13 cellular contexts compared by ENCODE assay signal in genomic region chr17:38571833-38572274, GRCh38. TPM values are rescaled to one million over a fixed set of nuclear protein-coding genes. Genes with fewer than 3 reads are reported as not detected.
A peak's percentile ranks its signal among the peaks of the same experiment; 100 is the strongest.
DNase-seq lines count a peak whose midpoint lies in the region; TF ChIP-seq lines count a peak whose summit lies in the region.
"Had no signal": no experiment of that assay in that cellular context is flagged by ENCODE, and none has a peak within 500 bp of the region (broad histone marks: within the 10 kb centered on the region; RNA-seq: fewer than 3 reads in every experiment).

No MANE protein-coding gene starts in this region.

- peak overlapping the region; percentile 57 for H3K4me3 ChIP-seq in cardiac muscle cell
- peak overlapping the region; percentile 38 for H3K4me3 ChIP-seq in NT2/D1 (ENCODE audit: insufficient read length, low read depth)
- H3K4me3 ChIP-seq in iPS-18c (ENCODE audit: insufficient read depth, low read depth, low read length) = peak overlapping the region; percentile 24; the same call in 1 of the 2 replicates
- H3K4me3 ChIP-seq in Karpas-422 (ENCODE audit: low read length) = no peak overlapping the region
- H3K4me3 ChIP-seq in coronary artery = no peak overlapping the region

- H4K20me1 ChIP-seq in Karpas-422 (ENCODE audit: insufficient read depth, low read depth, low read length) = no peaks in the 10 kb centered on the region

- H3K27ac ChIP-seq in cardiac muscle cell (no peak overlapping the region), Karpas-422 (ENCODE audit: low read length) (no peak overlapping the region), coronary artery (no peak overlapping the region)
- H3K27ac ChIP-seq: ovary, thoracic aorta had no signal

- H3K4me2 ChIP-seq in Karpas-422 (ENCODE audit: low read depth, low read length, poor library complexity, severe bottlenecking) = no peak overlapping the region

- no peak overlapping the region for H2AFZ ChIP-seq in Karpas-422 (ENCODE audit: low read length)

- no peaks in the 10 kb centered on the region for H3K9me3 ChIP-seq in cardiac muscle cell (ENCODE audit: low read depth)
- H3K9me3 ChIP-seq in NT2/D1 (ENCODE audit: insufficient read depth, low read length) = no peaks in the 10 kb centered on the region
- no peaks in the 10 kb centered on the region for H3K9me3 ChIP-seq in iPS-18c (ENCODE audit: control insufficient read depth, insufficient read depth, low read length)
- H3K9me3 ChIP-seq in Karpas-422 (ENCODE audit: low read length) = no peaks in the 10 kb centered on the region
- H3K9me3 ChIP-seq: ovary, thoracic aorta had no signal

- H3K79me2 ChIP-seq in Karpas-422 (ENCODE audit: low read length) = no peaks in the 10 kb centered on the region

- H3K4me1 ChIP-seq in cardiac muscle cell (ENCODE audit: low read depth) = peaks cover 9% of the 10 kb centered on the region
- H3K4me1 ChIP-seq in NT2/D1 (ENCODE audit: insufficient read depth, insufficient read length) = peaks cover 33% of the 10 kb centered on the region
- peaks cover 5% of the 10 kb centered on the region for H3K4me1 ChIP-seq in Karpas-422 (ENCODE audit: low read length)

- H3K36me3 ChIP-seq in cardiac muscle cell = no peaks in the 10 kb centered on the region
- no peaks in the 10 kb centered on the region for H3K36me3 ChIP-seq in NT2/D1 (ENCODE audit: insufficient read depth, insufficient read length, low read length)
- no peaks in the 10 kb centered on the region for H3K36me3 ChIP-seq in Karpas-422 (ENCODE audit: insufficient read depth, low read length)
- H3K36me3 ChIP-seq: ovary, thoracic aorta had no signal

- no peaks in the 10 kb centered on the region for H3K36me3 Mint-ChIP-seq in type B pancreatic cell

- no peak for DNase-seq in cardiac muscle cell (ENCODE audit: low read depth in 1 of 2, low spot score in 1 of 2)
- no peak for DNase-seq in cardiac septum (ENCODE audit: low spot score)
- DNase-seq in NT2/D1 (ENCODE audit: low read depth, low spot score) = no peak
- DNase-seq in type B pancreatic cell (ENCODE audit: extremely low spot score, unreplicated experiment) = no peak
- DNase-seq in Karpas-422 = no peak
- no peak for DNase-seq in coronary artery (ENCODE audit: low spot score)
- DNase-seq in activated CD4-positive, alpha-beta T cell treated with anti-CD3 and anti-CD28 coated beads, Interleukin-2, amount 50 U/mL, for 1 hour = no peak
- DNase-seq: cerebellar nuclear complex, NCI-H1105, ovary had no signal

- peak overlapping the region; percentile 74 for H3K9ac ChIP-seq in NT2/D1 (ENCODE audit: insufficient read length, low read depth)
- no peak overlapping the region for H3K9ac ChIP-seq in Karpas-422 (ENCODE audit: low read length)

- intact Hi-C loops in cardiac septum (cut with DNase I) = no loop called here

- no peaks in the 10 kb centered on the region for H3K9me3 Mint-ChIP-seq in type B pancreatic cell
- H3K9me3 Mint-ChIP-seq: activated T-helper 17 cell treated with anti-CD3 and anti-CD28 coated beads, Interleukin-2, amount 50 U/mL, for 72 hours had no signal

- peaks cover 86% of the 10 kb centered on the region for H3K27me3 Mint-ChIP-seq in type B pancreatic cell

- TF ChIP-seq CTCF in cardiac muscle cell (IDR thresholded peaks at IDR 0.05; ENCODE audit: low read depth, low read length) = no peak
- no peak for TF ChIP-seq CTCF in type B pancreatic cell (conservative IDR thresholded peaks at IDR 0.05)
- TF ChIP-seq CTCF in coronary artery (IDR thresholded peaks at IDR 0.05) = no peak

- H3K27me3 ChIP-seq in cardiac muscle cell = peaks cover 65% of the 10 kb centered on the region
- peaks cover 67% of the 10 kb centered on the region for H3K27me3 ChIP-seq in NT2/D1 (ENCODE audit: insufficient read depth, insufficient read length)
- no peaks in the 10 kb centered on the region for H3K27me3 ChIP-seq in Karpas-422 (ENCODE audit: low read length)
- H3K27me3 ChIP-seq: ovary had no signal

- no peaks in the 10 kb centered on the region for H3K9me2 ChIP-seq in Karpas-422 (replicated peaks; ENCODE audit: insufficient read depth, low read length)

- H3K4me1 Mint-ChIP-seq in type B pancreatic cell (ENCODE audit: unreplicated experiment) = peaks cover 14% of the 10 kb centered on the region
- H3K4me1 Mint-ChIP-seq: activated T-helper 17 cell treated with anti-CD3 and anti-CD28 coated beads, Interleukin-2, amount 50 U/mL, for 72 hours had no signal

- H3K27ac Mint-ChIP-seq in type B pancreatic cell = no peak overlapping the region
- H3K27ac Mint-ChIP-seq: activated T-helper 17 cell treated with anti-CD3 and anti-CD28 coated beads, Interleukin-2, amount 50 U/mL, for 72 hours had no signal

- peak overlapping the region; percentile 79 for H3K4me3 Mint-ChIP-seq in type B pancreatic cell
- H3K4me3 Mint-ChIP-seq: activated T-helper 17 cell treated with anti-CD3 and anti-CD28 coated beads, Interleukin-2, amount 50 U/mL, for 72 hours had no signal

RNA-seq across cellular contexts. Expression of gene SRCIN1, which starts 33.9 kb away (rescaled TPM):
- total RNA-seq in cardiac muscle cell = 5.2 and 10.8 TPM in 2 replicates
- polyA plus RNA-seq in cardiac muscle cell = 2.3 and 4.6 TPM in 2 replicates
- total RNA-seq in cardiac septum = 6.2 TPM
- 8.3 and 11.9 TPM in 2 replicates for total RNA-seq in type B pancreatic cell (ENCODE audit: low replicate concordance)
- total RNA-seq in Karpas-422 (2014; rRNA removed; shearing (Covaris generic); ENCODE audit: low replicate concordance) = 0.14 and 0.86 TPM in 2 replicates
- total RNA-seq: thoracic aorta had no signal

Comparison
In these comparisons a context has a peak if more than half of its experiments do, and no peak if none do; other contexts are left out.
1. H3K4me3 ChIP-seq: peak in cardiac muscle cell (single experiment), NT2/D1 (single experiment) and iPS-18c (single experiment); none in Karpas-422 (single experiment) and coronary artery (single experiment).